ENCODE assay signal across 1 cellular context in genomic region chr6:25366785-25367657, GRCh38.
TF ChIP-seq lines count a peak whose summit lies in the region.

No MANE protein-coding gene starts in this region.

TF ChIP-seq in GM23338, 12 proteins besides CTCF, POLR2A, EP300 and RAD21 (continued from another document):
- TF ChIP-seq ZNF462 (CRISPR knock-in tag; IDR thresholded peaks at IDR 0.05) (no peak), EZH2 (IDR thresholded peaks at IDR 0.05; ENCODE audit: low read depth, unreplicated experiment) (no peak), STAT1 (IDR thresholded peaks at IDR 0.05; ENCODE audit: unreplicated experiment) (no peak), JUNB (IDR thresholded peaks at IDR 0.05; ENCODE audit: unreplicated experiment) (no peak)
TF ChIP-seq in GM23338: peak in this region for 0.
